ENCODE assay signal across 24 cellular contexts in the genomic region with DNA sequence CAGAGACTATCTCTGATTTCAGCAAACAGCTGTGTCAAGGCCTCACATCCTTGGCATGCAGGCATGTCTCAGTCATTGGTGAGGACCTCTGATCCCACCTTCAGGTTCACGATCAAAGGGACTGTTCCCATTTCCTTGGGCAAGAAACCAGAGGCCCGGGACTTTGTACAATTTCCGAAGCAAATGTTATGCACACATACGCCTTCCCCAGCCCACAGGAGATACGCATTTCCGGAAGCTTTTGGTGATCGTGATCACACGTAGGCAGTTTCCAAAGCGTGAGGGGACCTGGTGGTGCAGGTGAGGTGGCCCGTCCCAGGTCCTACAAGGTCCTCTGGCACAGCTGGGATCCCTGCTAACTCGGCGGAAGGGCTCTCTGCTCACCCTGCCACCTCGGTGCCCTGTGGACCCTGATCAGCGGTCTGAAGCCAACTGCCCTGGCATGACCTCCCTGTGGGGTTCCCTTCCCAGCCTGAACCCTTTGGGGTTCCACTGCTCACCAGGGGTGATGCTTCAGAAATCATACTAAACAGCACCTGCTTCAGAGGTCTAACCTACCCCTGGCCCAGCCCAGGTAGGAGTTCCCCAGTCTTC.
"Had no signal": no experiment of that assay in that cellular context is flagged by ENCODE, and none has a peak within 500 bp of the region (broad histone marks: within the 10 kb centered on the region; RNA-seq: fewer than 3 reads in every experiment).

No MANE protein-coding gene starts in this region.

- H3K4me1 Mint-ChIP-seq: activated CD4-positive, alpha-beta T cell treated with anti-CD3 and anti-CD28 coated beads for 36 hours; central memory CD8-positive, alpha-beta T cell had no signal

- H3K9me3 ChIP-seq: SK-N-SH had no signal

- H3K9ac ChIP-seq: SK-N-SH had no signal

- H3K4me2 ChIP-seq: SK-N-SH had no signal

- ATAC-seq: activated CD4-positive, alpha-beta T cell treated with anti-CD3 and anti-CD28 coated beads for 36 hours; activated CD8-positive, alpha-beta T cell treated with anti-CD3 and anti-CD28 coated beads, Interleukin-2, amount 10 ng/mL, durations not matched to agents 7 days and 5 days; PC-3 had no signal

- H3K36me3 Mint-ChIP-seq: activated naive CD8-positive, alpha-beta T cell; brain had no signal

- H3K4me3 Mint-ChIP-seq: activated CD4-positive, alpha-beta T cell treated with anti-CD3 and anti-CD28 coated beads for 36 hours; activated CD8-positive, alpha-beta T cell treated with anti-CD3 and anti-CD28 coated beads, Interleukin-2, amount 10 ng/mL, durations not matched to agents 7 days and 5 days; activated naive CD8-positive, alpha-beta T cell; activated T-cell treated with anti-CD3 and anti-CD28 coated beads, Interleukin-2, amount 50 U/mL, for 24 hours; brain; central memory CD8-positive, alpha-beta T cell had no signal

- H3K27ac Mint-ChIP-seq: activated CD4-positive, alpha-beta T cell treated with anti-CD3 and anti-CD28 coated beads for 36 hours; activated CD8-positive, alpha-beta T cell treated with anti-CD3 and anti-CD28 coated beads, Interleukin-2, amount 10 ng/mL, durations not matched to agents 7 days and 5 days; activated naive CD8-positive, alpha-beta T cell; activated T-cell treated with anti-CD3 and anti-CD28 coated beads, Interleukin-2, amount 50 U/mL, for 24 hours; brain had no signal

- DNase-seq: activated CD4-positive, alpha-beta T cell treated with anti-CD3 and anti-CD28 coated beads for 36 hours; activated CD8-positive, alpha-beta memory T cell treated with anti-CD3 and anti-CD28 coated beads, Interleukin-2, amount 50 U/mL, for 48 hours; activated CD8-positive, alpha-beta T cell treated with anti-CD3 and anti-CD28 coated beads, Interleukin-2, amount 10 ng/mL, durations not matched to agents 7 days and 5 days; activated effector memory CD4-positive, alpha-beta T cell treated with anti-CD3 and anti-CD28 coated beads, Interleukin-2, amount 50 U/mL, for 16 hours; activated naive CD4-positive, alpha-beta T cell treated with Interleukin-2 at 50 U/mL for 16 hours; activated T-cell treated with anti-CD3 and anti-CD28 coated beads, Interleukin-2, amount 50 U/mL, for 24 hours; amygdala; Karpas-422; MM.1S; NCI-H1105 treated with DMSO at 0.1 percent for 48 hours; NCI-H1436 treated with DMSO at 0.1 percent for 48 hours; NCI-H187; NCI-H2081; NCI-H446; NCI-H524; PC-3; SK-N-SH; T-helper 1 cell; WERI-Rb-1 had no signal

- H3K9me3 Mint-ChIP-seq: activated T-cell treated with anti-CD3 and anti-CD28 coated beads, Interleukin-2, amount 50 U/mL, for 24 hours; central memory CD8-positive, alpha-beta T cell had no signal

- FAIRE-seq: astrocyte, RCC 7860 had no signal

- H3K27me3 Mint-ChIP-seq: activated CD4-positive, alpha-beta T cell treated with anti-CD3 and anti-CD28 coated beads for 36 hours; activated naive CD8-positive, alpha-beta T cell; activated T-cell treated with anti-CD3 and anti-CD28 coated beads, Interleukin-2, amount 50 U/mL, for 24 hours; brain had no signal

- H3K9me2 ChIP-seq: SK-N-SH had no signal

- H3K36me3 ChIP-seq: WERI-Rb-1 had no signal

- H3K27ac ChIP-seq: WERI-Rb-1 had no signal
